Comparison of ENCODE assay signal across 10 cellular contexts in the genomic region with DNA sequence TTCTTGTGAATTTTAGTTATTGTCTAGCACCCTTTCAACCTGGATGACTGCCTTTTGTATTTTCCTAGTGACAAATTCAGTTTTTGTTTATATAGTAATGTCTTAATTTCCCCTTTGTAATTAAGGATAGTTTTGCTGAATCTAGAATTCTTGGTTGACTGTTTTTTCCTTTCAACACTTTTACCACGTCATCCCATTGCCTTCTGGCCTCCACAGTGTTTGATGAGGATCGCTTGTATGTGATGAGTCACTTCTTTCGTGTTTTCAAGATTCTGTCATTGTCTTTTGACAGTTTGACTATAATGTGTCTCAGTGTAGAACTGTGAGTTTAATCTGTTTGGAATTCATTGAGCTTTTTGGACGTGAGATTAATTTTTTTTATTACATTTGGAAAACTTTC. TPM values are rescaled to one million over a fixed set of nuclear protein-coding genes. Genes with fewer than 3 reads are reported as not detected.
DNase-seq lines count a peak whose midpoint lies in the region; ATAC-seq and TF ChIP-seq lines count a peak whose summit lies in the region.
"Had no signal": no experiment of that assay in that cellular context is flagged by ENCODE, and none has a peak within 500 bp of the region (broad histone marks: within the 10 kb centered on the region; RNA-seq: fewer than 3 reads in every experiment).

No MANE protein-coding gene starts in this region.

- peaks cover 96% of the 10 kb centered on the region for H3K79me2 ChIP-seq in mammary epithelial cell (ENCODE audit: insufficient read depth, low read length)

- H3K4me3 Mint-ChIP-seq in activated T-cell treated with anti-CD3 and anti-CD28 coated beads, Interleukin-2, amount 50 U/mL, for 72 hours = peak overlapping the region; percentile 54 to 84
- H3K4me3 Mint-ChIP-seq in stimulated activated effector memory CD8-positive, alpha-beta T cell treated with anti-CD3 and anti-CD28 coated beads, Interleukin-12 subunit alpha, Interleukin-12 subunit beta, amount 100 ng/mL, for 72 hours = peak overlapping the region; percentile 46

- intact Hi-C loops in mammary epithelial cell (cut with micrococcal nuclease) = no loop called here

- H3K4me1 ChIP-seq in mammary epithelial cell (ENCODE audit: insufficient read depth, low read length) = peaks cover 13% of the 10 kb centered on the region

- in situ Hi-C loops in mammary epithelial cell (cut with MboI; ENCODE audit: low sequenced_read_pairs in 2 of 2) = no loop called here

- H3K9me3 ChIP-seq in mammary epithelial cell (replicated peaks; ENCODE audit: insufficient read depth, low read length) = no peaks in the 10 kb centered on the region

- no peaks in the 10 kb centered on the region for H3K36me3 ChIP-seq in mammary epithelial cell (ENCODE audit: insufficient read depth, low read length)

- H4K20me1 ChIP-seq in mammary epithelial cell (ENCODE audit: insufficient read depth, low read length) = no peaks in the 10 kb centered on the region

- no peak overlapping the region for H3K9ac ChIP-seq in mammary epithelial cell (ENCODE audit: insufficient read depth, low read length)

- no peak overlapping the region for H2AFZ ChIP-seq in mammary epithelial cell (ENCODE audit: low read depth, low read length)

- CTCF ChIA-PET in mammary epithelial cell (lab: Charles Lee; ENCODE audit: low non-redundant PET) = no interaction called here

- TF ChIP-seq CTCF in mammary epithelial cell (conservative IDR thresholded peaks at IDR 0.05 in 1 of 2, IDR thresholded peaks at IDR 0.05 in 1 of 2; ENCODE audit: extremely low read depth in 1 of 2, insufficient read depth in 1 of 2, low read depth in 1 of 2, low read length in 2 of 2) = no peak

- no peaks in the 10 kb centered on the region for H3K27me3 ChIP-seq in mammary epithelial cell (ENCODE audit: insufficient read depth, low read length)

- H3K27me3 Mint-ChIP-seq in activated T-cell treated with anti-CD3 and anti-CD28 coated beads, Interleukin-2, amount 50 U/mL, for 72 hours (ENCODE audit: low read depth) = no peaks in the 10 kb centered on the region

- peak; percentile 15 to 45 for DNase-seq in activated T-cell treated with anti-CD3 and anti-CD28 coated beads, Interleukin-2, amount 50 U/mL, for 72 hours
- DNase-seq in activated T-cell treated with anti-CD3 and anti-CD28 coated beads for 4 hours = no peak
- peak; percentile 75 for DNase-seq in NCI-H226
- DNase-seq in mammary epithelial cell = peak; percentile 86
- no peak for DNase-seq in stimulated activated effector memory CD8-positive, alpha-beta T cell treated with anti-CD3 and anti-CD28 coated beads, Interleukin-12 subunit alpha, Interleukin-12 subunit beta, amount 100 ng/mL, for 72 hours (ENCODE audit: low spot score in 2 of 2)
- DNase-seq in NCI-H1105 treated with DMSO at 0.1 percent for 48 hours (lab: John Stamatoyannopoulos, UW) = no peak
- DNase-seq in activated effector memory CD4-positive, alpha-beta T cell treated with anti-CD3 and anti-CD28 coated beads, Interleukin-2, amount 50 U/mL, for 16 hours = no peak
- DNase-seq: islet precursor cell, NCI-H2081 treated with DMSO at 0.1 percent for 48 hours had no signal

- H3K27ac ChIP-seq in mammary epithelial cell (ENCODE audit: insufficient read depth, low read depth, low read length) = no peak overlapping the region

- peaks cover 5 to 24% of the 10 kb centered on the region in 2 donors for H3K36me3 Mint-ChIP-seq in activated T-cell treated with anti-CD3 and anti-CD28 coated beads, Interleukin-2, amount 50 U/mL, for 72 hours (ENCODE audit: insufficient read depth in 2 of 2)
- H3K36me3 Mint-ChIP-seq in stimulated activated effector memory CD8-positive, alpha-beta T cell treated with anti-CD3 and anti-CD28 coated beads, Interleukin-12 subunit alpha, Interleukin-12 subunit beta, amount 100 ng/mL, for 72 hours = peaks cover 7% of the 10 kb centered on the region

- H3K4me3 ChIP-seq in mammary epithelial cell (replicated peaks in 1 of 3; ENCODE audit: insufficient read depth in 1 of 3, low read depth in 2 of 3, low read length in 3 of 3) = no peak overlapping the region

- H3K4me1 Mint-ChIP-seq in activated T-cell treated with anti-CD3 and anti-CD28 coated beads, Interleukin-2, amount 50 U/mL, for 72 hours (ENCODE audit: low read depth) = peaks cover 74% of the 10 kb centered on the region
- peaks cover 60% of the 10 kb centered on the region for H3K4me1 Mint-ChIP-seq in stimulated activated effector memory CD8-positive, alpha-beta T cell treated with anti-CD3 and anti-CD28 coated beads, Interleukin-12 subunit alpha, Interleukin-12 subunit beta, amount 100 ng/mL, for 72 hours

- dilution Hi-C loops in mammary epithelial cell (cut with HindIII; ENCODE audit: low sequenced_read_pairs) = no loop called here

- peak; percentile 85 for ATAC-seq in activated T-cell treated with anti-CD3 and anti-CD28 coated beads, Interleukin-2, amount 50 U/mL, for 72 hours (replicated peaks in 1 of 2)
- ATAC-seq in stimulated activated effector memory CD8-positive, alpha-beta T cell treated with anti-CD3 and anti-CD28 coated beads, Interleukin-12 subunit alpha, Interleukin-12 subunit beta, amount 100 ng/mL, for 72 hours = peak; percentile 90
- ATAC-seq in HG02938 (IDR thresholded peaks at IDR 0.05; ENCODE audit: unreplicated experiment) = no peak

- peak overlapping the region; percentile 79 for H3K27ac Mint-ChIP-seq in activated T-cell treated with anti-CD3 and anti-CD28 coated beads, Interleukin-2, amount 50 U/mL, for 72 hours
- peak overlapping the region; percentile 50 for H3K27ac Mint-ChIP-seq in stimulated activated effector memory CD8-positive, alpha-beta T cell treated with anti-CD3 and anti-CD28 coated beads, Interleukin-12 subunit alpha, Interleukin-12 subunit beta, amount 100 ng/mL, for 72 hours

- no TSS peak for BruUV-seq in mammary epithelial cell (replicated peaks; lab: Mats Ljungman, UMichigan)

- WGBS in mammary epithelial cell (ENCODE audit: low coverage, missing lambda C conversion rate) = 1% methylated on average over 4 of the region's 4 CpGs

- H3K9me3 Mint-ChIP-seq in activated T-cell treated with anti-CD3 and anti-CD28 coated beads, Interleukin-2, amount 50 U/mL, for 72 hours = peaks cover 0 to 6% of the 10 kb centered on the region in 2 donors
- H3K9me3 Mint-ChIP-seq in stimulated activated effector memory CD8-positive, alpha-beta T cell treated with anti-CD3 and anti-CD28 coated beads, Interleukin-12 subunit alpha, Interleukin-12 subunit beta, amount 100 ng/mL, for 72 hours = no peaks in the 10 kb centered on the region

- H3K4me2 ChIP-seq in mammary epithelial cell (ENCODE audit: insufficient read depth, low read depth, low read length) = peak overlapping the region; percentile 57

RNA-seq across cellular contexts. Expression of gene KDM6A, which starts 30.1 kb away (rescaled TPM):
- 10 to 100 TPM; 36.4 to 51.0 TPM for total RNA-seq in activated T-cell treated with anti-CD3 and anti-CD28 coated beads, Interleukin-2, amount 50 U/mL, for 72 hours
- 10 to 100 TPM; 45.4 to 46.8 TPM for total RNA-seq in mammary epithelial cell
- 18.9 TPM for polyA plus RNA-seq in mammary epithelial cell
- 47.4 TPM for polyA minus RNA-seq in mammary epithelial cell

RNA-seq across cellular contexts. Expression of gene DUSP21, which starts 59.3 kb away (rescaled TPM):
- total RNA-seq in activated T-cell treated with anti-CD3 and anti-CD28 coated beads, Interleukin-2, amount 50 U/mL, for 72 hours = not detected
- not detected for total RNA-seq in mammary epithelial cell
- not detected for polyA plus RNA-seq in mammary epithelial cell
- not detected for polyA minus RNA-seq in mammary epithelial cell

Comparison
In these comparisons a context has a peak if more than half of its experiments do, and no peak if none do; other contexts are left out.
1. DNase-seq: peak in activated T-cell treated with anti-CD3 and anti-CD28 coated beads, Interleukin-2, amount 50 U/mL, for 72 hours (2 of 2), NCI-H226 (single experiment) and mammary epithelial cell (single experiment); none in activated T-cell treated with anti-CD3 and anti-CD28 coated beads for 4 hours (single experiment), stimulated activated effector memory CD8-positive, alpha-beta T cell treated with anti-CD3 and anti-CD28 coated beads, Interleukin-12 subunit alpha, Interleukin-12 subunit beta, amount 100 ng/mL, for 72 hours (0 of 2), NCI-H1105 treated with DMSO at 0.1 percent for 48 hours (single experiment) and activated effector memory CD4-positive, alpha-beta T cell treated with anti-CD3 and anti-CD28 coated beads, Interleukin-2, amount 50 U/mL, for 16 hours (single experiment).